ENCODE assay signal across 1 cellular context in genomic region chr4:60926624-60927023, GRCh38.
TF ChIP-seq lines count a peak whose summit lies in the region.

No MANE protein-coding gene starts in this region.

TF ChIP-seq in GM23338, 12 proteins besides CTCF, POLR2A, EP300 and RAD21 (continued from another document):
- TF ChIP-seq ZNF462 (CRISPR knock-in tag; IDR thresholded peaks at IDR 0.05) = no peak
- no peak for TF ChIP-seq POLR2AphosphoS5 (IDR thresholded peaks at IDR 0.05; ENCODE audit: low read depth)
